Comparison of ENCODE assay signal across 8 cellular contexts in the genomic region with DNA sequence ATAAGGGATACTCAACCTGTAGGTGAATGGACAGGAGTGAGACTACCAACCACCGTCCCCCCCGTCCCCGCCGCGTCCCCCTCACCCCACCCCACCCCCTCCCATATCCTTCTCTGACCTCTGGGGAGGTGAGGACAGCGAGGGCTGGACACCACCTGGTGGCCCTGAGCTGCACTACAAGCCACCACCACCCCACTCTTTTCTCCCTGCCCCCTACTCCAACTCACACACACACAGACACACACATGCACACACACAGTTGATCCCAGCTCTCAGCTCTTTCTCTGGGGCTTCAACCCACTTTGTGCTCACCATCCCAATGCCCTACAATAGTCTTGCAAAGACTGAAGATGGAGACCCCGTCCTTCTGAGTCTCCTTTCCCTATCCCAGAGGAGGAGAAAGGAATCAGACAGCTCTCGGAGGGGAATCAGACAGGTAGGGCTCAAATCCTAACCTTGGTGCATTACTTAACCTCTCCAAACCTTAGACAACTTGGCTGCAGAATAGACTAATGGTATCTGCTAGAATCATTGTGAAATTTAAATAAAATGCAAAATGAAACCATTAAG.
DNase-seq lines count a peak whose midpoint lies in the region; ATAC-seq and TF ChIP-seq lines count a peak whose summit lies in the region.

No MANE protein-coding gene starts in this region.

- CTCF ChIA-PET in Caco-2 (lab: Charles Lee) (interaction anchor here (0.7 to 4.8 kb wide), 14 partner anchors 13 to 390 kb away, joined by 3 to 77 read pairs (median 7); no protein-coding TSS in a partner anchor), HEK293 (lab: Yijun Ruan, JAX) (interaction anchor here (0.6 to 2.8 kb wide), 15 partner anchors 10 to 273 kb away, joined by 3 to 36 read pairs (median 4); no protein-coding TSS in a partner anchor)

- ATAC-seq in GM21423 (IDR thresholded peaks at IDR 0.05; ENCODE audit: unreplicated experiment) (no peak), HG02798 (IDR thresholded peaks at IDR 0.05; ENCODE audit: poor library complexity, unreplicated experiment) (no peak)

- H3K36me3 ChIP-seq in Caco-2 (ENCODE audit: control insufficient read depth, insufficient read depth, low read length) (no peaks in the 10 kb centered on the region), HEK293 (ENCODE audit: control insufficient read depth in 2 of 2, insufficient read depth in 1 of 2, low read length in 2 of 2) (no peaks in the 10 kb centered on the region), esophagus squamous epithelium (peaks cover 0 to 28% (median 0%) of the 10 kb centered on the region in 3 donors), neuronal stem cell (replicated peaks in 1 of 2; ENCODE audit: control insufficient read depth in 2 of 2, insufficient read depth in 2 of 2, low read length in 2 of 2) (no peaks in the 10 kb centered on the region)

- H2BK120ac ChIP-seq in neuronal stem cell (ENCODE audit: low read depth, low read length) = no peak overlapping the region

- no peak overlapping the region for H2BK5ac ChIP-seq in neuronal stem cell (ENCODE audit: low read length)

- no peak overlapping the region for H2AFZ ChIP-seq in neuronal stem cell (ENCODE audit: low read length)

- POLR2A ChIA-PET in Caco-2 (lab: Charles Lee) (no interaction called here), HEK293 (lab: Yijun Ruan, JAX) (no interaction called here)

- H3K4me2 ChIP-seq in neuronal stem cell (ENCODE audit: insufficient read depth, low read length, poor library complexity, severe bottlenecking) = no peak overlapping the region

- no peak overlapping the region for H2BK15ac ChIP-seq in neuronal stem cell (ENCODE audit: low read length)

- peaks cover 51% of the 10 kb centered on the region for H3K4me1 Mint-ChIP-seq in Caco-2 (ENCODE audit: low read depth, unreplicated experiment)

- H4K8ac ChIP-seq in neuronal stem cell (ENCODE audit: low read depth, low read length) = no peak overlapping the region

- no peak overlapping the region for H3K27ac ChIP-seq in HEK293 (ENCODE audit: extremely low read depth, low read depth, low read length)
- no peak overlapping the region for H3K27ac ChIP-seq in esophagus squamous epithelium
- H3K27ac ChIP-seq in neuronal stem cell (replicated peaks; ENCODE audit: low read length) = no peak overlapping the region

- no peaks in the 10 kb centered on the region for H3K36me3 Mint-ChIP-seq in Caco-2 (ENCODE audit: insufficient read depth, unreplicated experiment)

- intact Hi-C loops in Caco-2 (cut with micrococcal nuclease; ENCODE audit: unreplicated experiment) = loop anchor here (1.0 kb wide), 2 partner anchors 91 to 102 kb away; no protein-coding TSS in a partner anchor
- intact Hi-C loops in esophagus squamous epithelium (cut with DNase I) = loop anchor here (5.0 kb wide), 1 partner anchor 96 kb away; no protein-coding TSS in a partner anchor

- H3K79me1 ChIP-seq in neuronal stem cell (ENCODE audit: low read depth, low read length) = no peaks in the 10 kb centered on the region

- H3K4me3 Mint-ChIP-seq in Caco-2 (ENCODE audit: unreplicated experiment) = peak overlapping the region; percentile 9

- no peak overlapping the region for H4K91ac ChIP-seq in neuronal stem cell (ENCODE audit: low read depth, low read length, poor library complexity)

- H2BK12ac ChIP-seq in neuronal stem cell (ENCODE audit: low read length) = no peak overlapping the region

- no peaks in the 10 kb centered on the region for H3K27me3 Mint-ChIP-seq in Caco-2 (ENCODE audit: insufficient read depth, unreplicated experiment)

- peak; percentile 73 to 82 for DNase-seq in Caco-2
- peak; percentile 61 for DNase-seq in SK-N-DZ (ENCODE audit: low spot score)
- DNase-seq in esophagus squamous epithelium (lab: John Stamatoyannopoulos, UW) = no peak
- DNase-seq in neuronal stem cell (ENCODE audit: low spot score) = peak; percentile 56
- no peak for DNase-seq in cortex of kidney (lab: John Stamatoyannopoulos, UW)

- TF ChIP-seq CTCF in Caco-2 (IDR thresholded peaks at IDR 0.05; ENCODE audit: insufficient read depth in 1 of 2, low read depth in 1 of 2, low read length in 1 of 2, severe bottlenecking in 1 of 2, unreplicated experiment in 1 of 2) = peak; percentile 82 to 94
- peak; percentile 54; the same call in 1 of the 2 replicates for TF ChIP-seq CTCF in HEK293 (tag by site-specific recombination; IDR thresholded peaks at IDR 0.05)
- peak in 5 of 6 experiments; percentile 15 to 53 (median 37) for TF ChIP-seq CTCF in esophagus squamous epithelium (IDR thresholded peaks at IDR 0.05)

- no TSS peak for BruUV-seq in Caco-2 (replicated peaks; lab: Mats Ljungman, UMichigan)

- no peak overlapping the region for H3K9ac ChIP-seq in neuronal stem cell (ENCODE audit: low read depth, low read length, poor library complexity)

- H3K18ac ChIP-seq in neuronal stem cell (ENCODE audit: low read length) = no peak overlapping the region

- H3K4me1 ChIP-seq in Caco-2 (peaks cover 63% of the 10 kb centered on the region), HEK293 (ENCODE audit: control insufficient read depth, insufficient read depth, low read length) (no peaks in the 10 kb centered on the region; the same call in 1 of the 2 replicates), esophagus squamous epithelium (peaks cover 0 to 20% (median 0%) of the 10 kb centered on the region in 3 donors), neuronal stem cell (ENCODE audit: control insufficient read depth in 2 of 2, insufficient read depth in 1 of 2, low read depth in 1 of 2, low read length in 2 of 2) (peaks cover 2 to 3% of the 10 kb centered on the region in 2 donors)

- H3K27me3 ChIP-seq in Caco-2 (replicated peaks; ENCODE audit: control insufficient read depth, insufficient read depth, low read length) (no peaks in the 10 kb centered on the region), esophagus squamous epithelium (peaks cover 0 to 12% (median 0%) of the 10 kb centered on the region in 4 donors), neuronal stem cell (ENCODE audit: control insufficient read depth in 3 of 3, insufficient read depth in 3 of 3, low read depth in 1 of 3, low read length in 3 of 3) (peaks cover 0 to 15% (median 3%) of the 10 kb centered on the region in 3 experiments)

- no peak overlapping the region for H3K4me3 ChIP-seq in Caco-2 (ENCODE audit: low read depth, low read length)
- H3K4me3 ChIP-seq in HEK293 (ENCODE audit: low read depth, low read length) = no peak overlapping the region
- H3K4me3 ChIP-seq in esophagus squamous epithelium = no peak overlapping the region
- no peak overlapping the region for H3K4me3 ChIP-seq in neuronal stem cell (ENCODE audit: low read length in 2 of 2)

- no peak for TF ChIP-seq POLR2A in esophagus squamous epithelium (IDR thresholded peaks at IDR 0.05)

- H3K9me3 Mint-ChIP-seq in Caco-2 (ENCODE audit: unreplicated experiment) = peaks cover under 1% of the 10 kb centered on the region

- no peak overlapping the region for H3K4ac ChIP-seq in neuronal stem cell (ENCODE audit: low read length)

- H3K9me3 ChIP-seq in Caco-2 = no peaks in the 10 kb centered on the region
- H3K9me3 ChIP-seq in HEK293 (ENCODE audit: control insufficient read depth, insufficient read depth, low read depth, low read length) = no peaks in the 10 kb centered on the region
- no peaks in the 10 kb centered on the region for H3K9me3 ChIP-seq in esophagus squamous epithelium
- no peaks in the 10 kb centered on the region for H3K9me3 ChIP-seq in neuronal stem cell (replicated peaks in 1 of 2; ENCODE audit: control insufficient read depth in 2 of 2, insufficient read depth in 1 of 2, low read depth in 1 of 2, low read length in 2 of 2)

- H3K23ac ChIP-seq in neuronal stem cell (ENCODE audit: low read depth, low read length, poor library complexity) = no peak overlapping the region

- 21 to 56% methylated on average over 2 to 8 of the region's 8 CpGs for WGBS in esophagus squamous epithelium, 2 donors
- WGBS in neuronal stem cell (ENCODE audit: extremely low coverage in 2 of 2, insufficient read length in 2 of 2, insufficient replicate concordance in 1 of 2), 2 donors = no CpG with 5 or more reads among the region's 8 CpGs

- H3K14ac ChIP-seq in neuronal stem cell (ENCODE audit: low read length) = no peak overlapping the region

- peak overlapping the region; percentile 33 for H3K27ac Mint-ChIP-seq in Caco-2 (ENCODE audit: unreplicated experiment)

- H2AK5ac ChIP-seq in neuronal stem cell (ENCODE audit: low read depth, low read length) = no peak overlapping the region

TF ChIP-seq in HEK293, 187 proteins besides CTCF, POLR2A, EP300 and RAD21 (continues in another document):
- TF ChIP-seq MZF1 (tag by site-specific recombination; IDR thresholded peaks at IDR 0.05; ENCODE audit: borderline replicate concordance) (no peak), ZNF843 (tag by site-specific recombination; IDR thresholded peaks at IDR 0.05) (no peak), EGR2 (tag by site-specific recombination; IDR thresholded peaks at IDR 0.05; ENCODE audit: low read depth) (no peak), TCF7L2 (IDR thresholded peaks at IDR 0.05; ENCODE audit: borderline replicate concordance, low read depth, low read length) (no peak), ZNF2 (tag by site-specific recombination; IDR thresholded peaks at IDR 0.05) (no peak), ZFP41 (tag by site-specific recombination; IDR thresholded peaks at IDR 0.05; ENCODE audit: borderline replicate concordance) (no peak), ZNF654 (tag by site-specific recombination; IDR thresholded peaks at IDR 0.05; ENCODE audit: low read depth) (peak; percentile 39)
- TF ChIP-seq, protein P1, sequence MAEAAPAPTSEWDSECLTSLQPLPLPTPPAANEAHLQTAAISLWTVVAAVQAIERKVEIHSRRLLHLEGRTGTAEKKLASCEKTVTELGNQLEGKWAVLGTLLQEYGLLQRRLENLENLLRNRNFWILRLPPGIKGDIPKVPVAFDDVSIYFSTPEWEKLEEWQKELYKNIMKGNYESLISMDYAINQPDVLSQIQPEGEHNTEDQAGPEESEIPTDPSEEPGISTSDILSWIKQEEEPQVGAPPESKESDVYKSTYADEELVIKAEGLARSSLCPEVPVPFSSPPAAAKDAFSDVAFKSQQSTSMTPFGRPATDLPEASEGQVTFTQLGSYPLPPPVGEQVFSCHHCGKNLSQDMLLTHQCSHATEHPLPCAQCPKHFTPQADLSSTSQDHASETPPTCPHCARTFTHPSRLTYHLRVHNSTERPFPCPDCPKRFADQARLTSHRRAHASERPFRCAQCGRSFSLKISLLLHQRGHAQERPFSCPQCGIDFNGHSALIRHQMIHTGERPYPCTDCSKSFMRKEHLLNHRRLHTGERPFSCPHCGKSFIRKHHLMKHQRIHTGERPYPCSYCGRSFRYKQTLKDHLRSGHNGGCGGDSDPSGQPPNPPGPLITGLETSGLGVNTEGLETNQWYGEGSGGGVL (tag by site-specific recombination; IDR thresholded peaks at IDR 0.05) = peak; percentile 24; the same call in 1 of the 2 replicates

Comparison
In these comparisons a context has a peak if more than half of its experiments do, and no peak if none do; other contexts are left out.
1. DNase-seq: peak in Caco-2 (2 of 2), SK-N-DZ (single experiment) and neuronal stem cell (single experiment); none in esophagus squamous epithelium (single experiment) and cortex of kidney (single experiment).
2. CTCF ChIP-seq: peak in every context shown above with its lines; median percentile 88 in Caco-2; 54 in HEK293; 37 in esophagus squamous epithelium.